8 cellular contexts compared by ENCODE assay signal in genomic region chr20:8018928-8019177, GRCh38. TPM values are rescaled to one million over a fixed set of nuclear protein-coding genes. Genes with fewer than 3 reads are reported as not detected.
DNase-seq lines count a peak whose midpoint lies in the region; ATAC-seq, FAIRE-seq and TF ChIP-seq lines count a peak whose summit lies in the region.

No MANE protein-coding gene starts in this region.

- H4K8ac ChIP-seq in H1 (ENCODE audit: extremely low read depth, insufficient read depth, low read length) = no peak overlapping the region; the same call in 1 of the 2 replicates

- CTCF ChIA-PET in H1 (lab: Charles Lee; ENCODE audit: partially characterized antibody) = no interaction called here

- peaks cover 43 to 49% of the 10 kb centered on the region in 2 donors for H3K4me1 Mint-ChIP-seq in natural killer cell

- H3K14ac ChIP-seq in H1 (ENCODE audit: insufficient read length) = no peak overlapping the region

- no peaks in the 10 kb centered on the region for H3K36me3 ChIP-seq in H1 (ENCODE audit: control insufficient read depth in 2 of 4, insufficient read depth in 4 of 4, low read length in 3 of 4)

- H3K79me2 ChIP-seq in H1 (ENCODE audit: control insufficient read depth in 1 of 2, insufficient read depth in 2 of 2, low read length in 2 of 2) = no peaks in the 10 kb centered on the region

- no peak overlapping the region for H2AK5ac ChIP-seq in H1 (ENCODE audit: low read depth, low read length)

- no peak for TF ChIP-seq POLR2A in H1 (IDR thresholded peaks at IDR 0.05; ENCODE audit: control extremely low read depth in 1 of 2, low read depth in 2 of 2, low read length in 2 of 2)

- no peak overlapping the region for H2BK20ac ChIP-seq in H1 (ENCODE audit: low read length)

- no peak for TF ChIP-seq RAD21 in H1 (IDR thresholded peaks at IDR 0.05 in 1 of 2, conservative IDR thresholded peaks at IDR 0.05 in 1 of 2; ENCODE audit: low read depth in 2 of 2, low read length in 2 of 2)

- no peak overlapping the region for H4K5ac ChIP-seq in H1 (ENCODE audit: insufficient read length, low read depth, low read length)

- H2BK15ac ChIP-seq in H1 (ENCODE audit: low read length) = no peak overlapping the region

- H3K36me3 Mint-ChIP-seq in natural killer cell = no peaks in the 10 kb centered on the region

- peak overlapping the region in 3 of 4 experiments; percentile 76 to 88 (median 82); a peak in 3 of 7 replicates for H3K9ac ChIP-seq in H1 (replicated peaks in 1 of 4; ENCODE audit: extremely low read depth in 1 of 4, low read depth in 3 of 4, low read length in 3 of 4)

- H3K4me3 ChIP-seq in H1 (ENCODE audit: extremely low read depth in 1 of 4, insufficient read depth in 2 of 4, low read depth in 3 of 4, low read length in 4 of 4) = peak overlapping the region; percentile 51 to 91 (median 79)

- peaks cover 3% of the 10 kb centered on the region; the same call in 1 of the 2 replicates for H3K23me2 ChIP-seq in H1 (ENCODE audit: low read depth, low read length)

- H3K4me3 Mint-ChIP-seq in natural killer cell = peak overlapping the region; percentile 94

- H3K4ac ChIP-seq in H1 (replicated peaks; ENCODE audit: insufficient read length, low read depth, low read length) = no peak overlapping the region

- H4K91ac ChIP-seq in H1 (replicated peaks; ENCODE audit: insufficient read length, low read length) = no peak overlapping the region

- WGBS in H1 (ENCODE audit: extremely low coverage in 1 of 2, insufficient coverage in 1 of 2, insufficient read length in 1 of 2, insufficient replicate concordance in 2 of 2, low coverage in 1 of 2, low lambda C conversion rate in 2 of 2, missing lambda C conversion rate in 1 of 2), 2 experiments = 2% methylated on average over 11 of the region's 11 CpGs; no CpG with 5 or more reads in 1 of the 2 experiments

- H3K79me1 ChIP-seq in H1 (ENCODE audit: low read depth, low read length) = no peaks in the 10 kb centered on the region

- 0 out of 7 replicates have a peak, but pooled peaks cover 0 to 5% (median 0%) of the 10 kb centered on the region in 4 experiments for H3K4me1 ChIP-seq in H1 (replicated peaks in 1 of 4; ENCODE audit: control insufficient read depth in 3 of 4, insufficient read depth in 4 of 4, low read length in 3 of 4)

- ATAC-seq in GM19397 (IDR thresholded peaks at IDR 0.05; ENCODE audit: unreplicated experiment) (peak; percentile 8), HG03439 (IDR thresholded peaks at IDR 0.05; ENCODE audit: unreplicated experiment) (peak; percentile 15), natural killer cell (peak; percentile 7 to 20 (median 18))

- H3K9me3 ChIP-seq in H1 (ENCODE audit: insufficient read depth in 2 of 2, low read depth in 1 of 2, low read length in 1 of 2) = no peaks in the 10 kb centered on the region

- TF ChIP-seq CTCF in H1 (IDR thresholded peaks at IDR 0.05; ENCODE audit: control extremely low read depth in 1 of 3, insufficient read depth in 1 of 3, low read depth in 1 of 3, low read length in 3 of 3) = no peak
- no peak for TF ChIP-seq CTCF in natural killer cell (IDR thresholded peaks at IDR 0.05)

- peak overlapping the region in 1 of 2 donors; percentile 90 for H3K27ac Mint-ChIP-seq in natural killer cell

- H3K27me3 Mint-ChIP-seq in natural killer cell (ENCODE audit: low read depth in 2 of 2) = peaks cover 0 to 2% of the 10 kb centered on the region in 2 donors

- H2AFZ ChIP-seq in H1 (ENCODE audit: low read length) = peak overlapping the region; percentile 93; the same call in 1 of the 2 replicates

- POLR2A ChIA-PET in H1 (lab: Charles Lee; ENCODE audit: partially characterized antibody) = interaction anchor here (1.0 kb wide), 1 partner anchor 20 kb away, joined by 3 read pairs; no protein-coding TSS in a partner anchor

- DNase-seq in DMS114 treated with DMSO at 0.1 percent for 48 hours (lab: John Stamatoyannopoulos, UW; ENCODE audit: unreplicated experiment) = peak; percentile 39
- peak; percentile 13 for DNase-seq in OCI-M2 (lab: John Stamatoyannopoulos, UW; ENCODE audit: unreplicated experiment)
- no peak for DNase-seq in H1 (ENCODE audit: low read depth in 1 of 2, low spot score in 2 of 2)
- no peak for DNase-seq in natural killer cell
- DNase-seq in SKM-1 treated with dmso at 0.1 percent for 144 hours (lab: John Stamatoyannopoulos, UW; ENCODE audit: unreplicated experiment) = no peak
- DNase-seq in GOT3 (lab: John Stamatoyannopoulos, UW) = no peak

- H3K56ac ChIP-seq in H1 (replicated peaks; ENCODE audit: insufficient read length, low read depth, low read length) = no peak overlapping the region

- H3K23ac ChIP-seq in H1 (ENCODE audit: insufficient read length) = no peak overlapping the region

- no peak for TF ChIP-seq EP300 in H1 (IDR thresholded peaks at IDR 0.05; ENCODE audit: borderline replicate concordance in 1 of 2, low read depth in 2 of 2, low read length in 2 of 2)

- H2BK5ac ChIP-seq in H1 (ENCODE audit: low read depth, low read length) = no peak overlapping the region

- H2BK12ac ChIP-seq in H1 (ENCODE audit: low read depth, low read length) = no peak overlapping the region

- no peak overlapping the region for H3K18ac ChIP-seq in H1 (ENCODE audit: extremely low read depth, low read length)

- intact Hi-C loops in natural killer cell (cut with micrococcal nuclease) = loop anchor here (5.0 kb wide), 1 partner anchor 133 kb away; no protein-coding TSS in a partner anchor

- H3K9me3 Mint-ChIP-seq in natural killer cell = no peaks in the 10 kb centered on the region

- H3K27ac ChIP-seq in H1 (ENCODE audit: low read depth, low read length) = no peak overlapping the region

- no peak for FAIRE-seq in H1 (lab: Jason Lieb, UNC)

- H2BK120ac ChIP-seq in H1 (replicated peaks; ENCODE audit: low read depth, low read length) = no peak overlapping the region

- H3K4me2 ChIP-seq in H1 (ENCODE audit: insufficient read depth in 1 of 2, low read depth in 2 of 2, low read length in 2 of 2) = peak overlapping the region; percentile 87 to 94

- H3K27me3 ChIP-seq in H1 (replicated peaks in 1 of 4; ENCODE audit: control insufficient read depth in 3 of 4, extremely low read depth in 1 of 4, insufficient read depth in 3 of 4, low read length in 3 of 4) = no peaks in the 10 kb centered on the region

- no peaks in the 10 kb centered on the region for H4K20me1 ChIP-seq in H1 (replicated peaks in 1 of 2; ENCODE audit: control insufficient read depth in 1 of 2, insufficient read depth in 2 of 2, low read length in 2 of 2)

TF ChIP-seq in H1, 55 proteins besides CTCF, POLR2A, EP300 and RAD21 (continues in another document):
- TF ChIP-seq SP2 (IDR thresholded peaks at IDR 0.05; ENCODE audit: low read length) = no peak
- TF ChIP-seq SRF (IDR thresholded peaks at IDR 0.05; ENCODE audit: low read depth, low read length) = no peak
- TF ChIP-seq RBBP5 (IDR thresholded peaks at IDR 0.05; ENCODE audit: borderline replicate concordance, low read depth, low read length) = no peak
- TF ChIP-seq MAFK (IDR thresholded peaks at IDR 0.05; ENCODE audit: low read depth, low read length) = no peak
- no peak for TF ChIP-seq TBP (IDR thresholded peaks at IDR 0.05; ENCODE audit: low read depth, low read length)

RNA-seq across cellular contexts. Expression of gene TMX4, which starts 0.7 kb away (rescaled TPM):
- 7.8 and 11.1 TPM in 2 replicates for total RNA-seq in H1 (2021; fragmentation: NEBNext Ultra II Directional; extraction: Animal tissue kit (Norgen Biotek cat#: 25700))
- 1.8 and 2.1 TPM in 2 replicates for polyA plus RNA-seq in H1 (2011; rRNA removed)
- 2.6 TPM for polyA plus RNA-seq in H1 (2011; cell fraction: cytosol; rRNA removed)
- 1.7 TPM for polyA plus RNA-seq in H1 (2011; cell fraction: nucleus; rRNA removed)
- 2.8 to 4.9 TPM (median 3.9 TPM) in 4 replicates for polyA plus RNA-seq in H1 (2012, experiment 1 of 2)
- polyA plus RNA-seq in H1 (2012, experiment 2 of 2) = 0.91 TPM
- polyA plus RNA-seq in H1 (2013, experiment 1 of 2) = 6.1 TPM
- 7.1 TPM for polyA plus RNA-seq in H1 (2013, experiment 2 of 2)
- polyA minus RNA-seq in H1 (2011; rRNA and poly(A)+ RNA removed) = 5.9 and 7.3 TPM in 2 replicates
- 3.2 TPM for polyA minus RNA-seq in H1 (2011; cell fraction: cytosol; rRNA and poly(A)+ RNA removed)
- 4.2 TPM for polyA minus RNA-seq in H1 (2011; cell fraction: nucleus; rRNA and poly(A)+ RNA removed)
- 10 to 100 TPM; 94.4 to 97.9 (median 94.5) TPM for total RNA-seq in natural killer cell

Comparison
In these comparisons a context has a peak if more than half of its experiments do, and no peak if none do; other contexts are left out.
1. DNase-seq: peak in DMS114 treated with DMSO at 0.1 percent for 48 hours (single experiment) and OCI-M2 (single experiment); none in H1 (0 of 2), natural killer cell (single experiment), SKM-1 treated with dmso at 0.1 percent for 144 hours (single experiment) and GOT3 (single experiment).
2. Peak in every context shown above with its lines, with median percentiles within 50 percentile points of each other: ATAC-seq.